Comparison of ENCODE assay signal across 24 cellular contexts in the genomic region with DNA sequence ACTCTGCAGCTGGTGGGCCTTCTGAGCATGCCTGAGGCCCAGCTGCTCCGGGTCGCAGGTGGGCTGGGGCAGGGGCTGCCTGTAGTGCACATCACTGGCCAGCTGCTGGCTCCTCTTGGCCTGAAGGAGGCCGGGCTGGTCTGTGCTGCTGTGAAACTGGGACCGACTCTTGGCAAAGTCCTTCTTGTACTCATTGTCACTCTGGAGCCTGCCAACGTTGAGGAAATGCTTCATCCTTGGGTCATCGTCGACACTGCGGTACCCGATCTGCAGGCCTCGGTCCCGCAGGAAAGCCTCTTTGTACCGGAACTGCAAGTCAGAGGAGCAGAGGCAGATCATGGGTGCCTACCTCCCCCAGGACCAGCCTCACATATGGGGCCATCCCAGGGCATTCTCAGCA. TPM values are rescaled to one million over a fixed set of nuclear protein-coding genes. Genes with fewer than 3 reads are reported as not detected.
DNase-seq lines count a peak whose midpoint lies in the region; ATAC-seq and TF ChIP-seq lines count a peak whose summit lies in the region.
"Had no signal": no experiment of that assay in that cellular context is flagged by ENCODE, and none has a peak within 500 bp of the region (broad histone marks: within the 10 kb centered on the region; RNA-seq: fewer than 3 reads in every experiment).

No MANE protein-coding gene starts in this region.

- H3K36me3 ChIP-seq in neuronal stem cell (replicated peaks in 1 of 2; ENCODE audit: control insufficient read depth in 2 of 2, insufficient read depth in 2 of 2, low read length in 2 of 2): no peaks in the 10 kb centered on the region
- H3K36me3 ChIP-seq in skeletal muscle tissue (ENCODE audit: control insufficient read depth in 3 of 3, insufficient read depth in 3 of 3, low read length in 3 of 3): peaks cover 70 to 80% (median 75%) of the 10 kb centered on the region in 3 donors
- H3K36me3 ChIP-seq: BE2C, HAP-1 had no signal

- no peak overlapping the region for H4K8ac ChIP-seq in neuronal stem cell (ENCODE audit: low read depth, low read length)

- H3K4me3 Mint-ChIP-seq in natural killer cell treated with Interleukin-12 subunit alpha and Interleukin-12 subunit beta and Interleukin-15 and Interleukin-18, amount 100 ng/mL, for 72 hours: no peak overlapping the region
- H3K4me3 Mint-ChIP-seq in natural killer cell: no peak overlapping the region
- H3K4me3 Mint-ChIP-seq: CD4-positive, alpha-beta memory T cell; HFFc6 had no signal

- H3K4me1 Mint-ChIP-seq in natural killer cell treated with Interleukin-12 subunit alpha and Interleukin-12 subunit beta and Interleukin-15 and Interleukin-18, amount 100 ng/mL, for 72 hours (ENCODE audit: low read depth in 2 of 2): no peaks in the 10 kb centered on the region
- H3K4me1 Mint-ChIP-seq in natural killer cell: no peaks in the 10 kb centered on the region
- H3K4me1 Mint-ChIP-seq: CD4-positive, alpha-beta memory T cell had no signal

- H3K9me3 ChIP-seq in neuronal stem cell (replicated peaks in 1 of 2; ENCODE audit: control insufficient read depth in 2 of 2, insufficient read depth in 1 of 2, low read depth in 1 of 2, low read length in 2 of 2): no peaks in the 10 kb centered on the region
- H3K9me3 ChIP-seq in skeletal muscle tissue (ENCODE audit: control insufficient read depth in 3 of 3, low read length in 3 of 3): no peaks in the 10 kb centered on the region
- H3K9me3 ChIP-seq: A549, BE2C, HAP-1 had no signal

- no peak overlapping the region for H3K4ac ChIP-seq in neuronal stem cell (ENCODE audit: low read length)

- H4K91ac ChIP-seq in neuronal stem cell (ENCODE audit: low read depth, low read length, poor library complexity): peak overlapping the region; percentile 68

- no peak overlapping the region for H3K23ac ChIP-seq in neuronal stem cell (ENCODE audit: low read depth, low read length, poor library complexity)

- H3K27me3 Mint-ChIP-seq in natural killer cell treated with Interleukin-12 subunit alpha and Interleukin-12 subunit beta and Interleukin-15 and Interleukin-18, amount 100 ng/mL, for 72 hours: peaks cover 0 to 8% of the 10 kb centered on the region in 2 donors
- peaks cover 3 to 7% of the 10 kb centered on the region in 2 donors for H3K27me3 Mint-ChIP-seq in natural killer cell (ENCODE audit: low read depth in 2 of 2)

- H3K4me1 ChIP-seq in neuronal stem cell (ENCODE audit: control insufficient read depth in 2 of 2, insufficient read depth in 1 of 2, low read depth in 1 of 2, low read length in 2 of 2) (peaks cover 0 to 8% of the 10 kb centered on the region in 2 donors), skeletal muscle tissue (ENCODE audit: control insufficient read depth in 3 of 3, insufficient read depth in 3 of 3, low read length in 3 of 3) (peaks cover 4 to 29% (median 24%) of the 10 kb centered on the region in 3 donors)
- H3K4me1 ChIP-seq: BE2C, HAP-1 had no signal

- H3K36me3 Mint-ChIP-seq in natural killer cell treated with Interleukin-12 subunit alpha and Interleukin-12 subunit beta and Interleukin-15 and Interleukin-18, amount 100 ng/mL, for 72 hours: no peaks in the 10 kb centered on the region
- H3K36me3 Mint-ChIP-seq in natural killer cell: no peaks in the 10 kb centered on the region
- H3K36me3 Mint-ChIP-seq: CD4-positive, alpha-beta memory T cell had no signal

- peak overlapping the region; percentile 67 for H2BK12ac ChIP-seq in neuronal stem cell (ENCODE audit: low read length)

- ATAC-seq in natural killer cell treated with Interleukin-12 subunit alpha and Interleukin-12 subunit beta and Interleukin-15 and Interleukin-18, amount 100 ng/mL, for 72 hours: no peak
- ATAC-seq in natural killer cell: no peak
- ATAC-seq: A549 had no signal

- H2AFZ ChIP-seq in neuronal stem cell (ENCODE audit: low read length): no peak overlapping the region
- H2AFZ ChIP-seq: GM23248 had no signal

- H3K9ac ChIP-seq in neuronal stem cell (ENCODE audit: low read depth, low read length, poor library complexity) (peak overlapping the region; percentile 5), skeletal muscle tissue (ENCODE audit: low read depth in 1 of 3, low read length in 3 of 3) (no peak overlapping the region)
- H3K9ac ChIP-seq: GM23248 had no signal

- no peak overlapping the region for H2BK15ac ChIP-seq in neuronal stem cell (ENCODE audit: low read length)

- no peak overlapping the region for H3K4me3 ChIP-seq in neuronal stem cell (ENCODE audit: low read length in 2 of 2)
- H3K4me3 ChIP-seq in skeletal muscle tissue (ENCODE audit: low read length in 3 of 3): no peak overlapping the region
- H3K4me3 ChIP-seq: A549, GM23248, HAP-1 had no signal

- peak; percentile 38 for DNase-seq in natural killer cell treated with Interleukin-12 subunit alpha and Interleukin-12 subunit beta and Interleukin-15 and Interleukin-18, amount 100 ng/mL, for 72 hours (ENCODE audit: low spot score)
- DNase-seq in natural killer cell (no peak), neuronal stem cell (ENCODE audit: low spot score) (no peak), GM20000 (ENCODE audit: low spot score) (no peak)
- no peak for DNase-seq in stimulated activated CD4-positive, alpha-beta T cell treated with anti-CD3 and anti-CD28 coated beads, Interleukin-4, amount 100 ng/mL, for 1 hour
- DNase-seq: 8988T; ACHN; AML-193; BE2C; C1 segment of cervical spinal cord; Calu3; CD4-positive, alpha-beta memory T cell; COR-L47; DMS53; DMS79 treated with DMSO at 0.1 percent for 48 hours; GF-D8; GM23248; HFFc6 had no signal

- H3K27ac ChIP-seq in neuronal stem cell (replicated peaks; ENCODE audit: low read length) (no peak overlapping the region), skeletal muscle tissue (ENCODE audit: low read depth, low read length) (peak overlapping the region; percentile 6)
- H3K27ac ChIP-seq: A549, GM23248 had no signal

- H3K9me3 Mint-ChIP-seq in natural killer cell treated with Interleukin-12 subunit alpha and Interleukin-12 subunit beta and Interleukin-15 and Interleukin-18, amount 100 ng/mL, for 72 hours: no peaks in the 10 kb centered on the region
- H3K9me3 Mint-ChIP-seq in natural killer cell: no peaks in the 10 kb centered on the region
- H3K9me3 Mint-ChIP-seq: CD4-positive, alpha-beta memory T cell; HFFc6 had no signal

- H3K27me3 ChIP-seq in neuronal stem cell (ENCODE audit: control insufficient read depth in 3 of 3, insufficient read depth in 3 of 3, low read depth in 1 of 3, low read length in 3 of 3) (peaks cover 0 to 15% (median 0%) of the 10 kb centered on the region in 3 experiments), skeletal muscle tissue (ENCODE audit: control insufficient read depth in 3 of 3, insufficient read depth in 3 of 3, low read length in 3 of 3) (no peaks in the 10 kb centered on the region)
- H3K27me3 ChIP-seq: BE2C had no signal

- no peaks in the 10 kb centered on the region for H3K79me1 ChIP-seq in neuronal stem cell (ENCODE audit: low read depth, low read length)

- H3K14ac ChIP-seq in neuronal stem cell (ENCODE audit: low read length): peak overlapping the region; percentile 3

- H3K4me2 ChIP-seq in neuronal stem cell (ENCODE audit: insufficient read depth, low read length, poor library complexity, severe bottlenecking): no peak overlapping the region
- H3K4me2 ChIP-seq: A549 had no signal

- no peak overlapping the region for H2BK120ac ChIP-seq in neuronal stem cell (ENCODE audit: low read depth, low read length)

- peak overlapping the region; percentile 60 for H3K18ac ChIP-seq in neuronal stem cell (ENCODE audit: low read length)

- no CpG with 5 or more reads among the region's 12 CpGs for WGBS in neuronal stem cell (ENCODE audit: extremely low coverage in 2 of 2, insufficient read length in 2 of 2, insufficient replicate concordance in 1 of 2), 2 donors

- H2BK5ac ChIP-seq in neuronal stem cell (ENCODE audit: low read length): no peak overlapping the region

- no peak overlapping the region for H3K27ac Mint-ChIP-seq in natural killer cell treated with Interleukin-12 subunit alpha and Interleukin-12 subunit beta and Interleukin-15 and Interleukin-18, amount 100 ng/mL, for 72 hours
- H3K27ac Mint-ChIP-seq in natural killer cell: no peak overlapping the region
- H3K27ac Mint-ChIP-seq: CD4-positive, alpha-beta memory T cell; HFFc6 had no signal

- H2AK5ac ChIP-seq in neuronal stem cell (ENCODE audit: low read depth, low read length): no peak overlapping the region

- TF ChIP-seq CTCF in natural killer cell (IDR thresholded peaks at IDR 0.05): no peak
- TF ChIP-seq CTCF in GM20000 (IDR thresholded peaks at IDR 0.05; ENCODE audit: extremely low read depth, missing control alignments): no peak

- intact Hi-C loops in natural killer cell (cut with micrococcal nuclease): no loop called here

RNA-seq across cellular contexts. Expression of gene HABP2, which starts 37.7 kb away (rescaled TPM):
- total RNA-seq in natural killer cell treated with Interleukin-12 subunit alpha and Interleukin-12 subunit beta and Interleukin-15 and Interleukin-18, amount 100 ng/mL, for 72 hours: not detected
- total RNA-seq in natural killer cell: not detected
- not detected for polyA plus RNA-seq in neuronal stem cell (2013, experiment 1 of 2)
- polyA plus RNA-seq in neuronal stem cell (2013, experiment 2 of 2): not detected
- total RNA-seq in skeletal muscle tissue: under 0.01 TPM
- total RNA-seq: CD4-positive, alpha-beta memory T cell; Daoy; G401; GM23248; H1; HFFc6 had no signal
- polyA plus RNA-seq: CD4-positive, alpha-beta memory T cell; GM23248; H1 had no signal
